In genomic region chr21:14071902-14072734, GRCh38 we compare ENCODE assay signal across 23 cellular contexts.
"Had no signal": no experiment of that assay in that cellular context is flagged by ENCODE, and none has a peak within 500 bp of the region (broad histone marks: within the 10 kb centered on the region; RNA-seq: fewer than 3 reads in every experiment).

No MANE protein-coding gene starts in this region.

- ATAC-seq: activated CD8-positive, alpha-beta T cell treated with anti-CD3 and anti-CD28 coated beads for 36 hours; activated naive CD4-positive, alpha-beta T cell treated with anti-CD3 and anti-CD28 coated beads, Interleukin-2, amount 50 U/mL, for 72 hours; activated naive CD8-positive, alpha-beta T cell treated with anti-CD3 and anti-CD28 coated beads, Interleukin-2, amount 50 U/mL, for 24 hours; activated T-cell treated with anti-CD3 and anti-CD28 coated beads, Interleukin-2, amount 50 U/mL, for 4 hours; body of pancreas; T-helper 17 cell had no signal

- H3K9me3 Mint-ChIP-seq: activated B cell treated with CpG ODN at 0.5 μM for 24 hours had no signal

- H3K4me1 Mint-ChIP-seq: activated naive CD8-positive, alpha-beta T cell treated with anti-CD3 and anti-CD28 coated beads, Interleukin-2, amount 50 U/mL, for 24 hours; T-helper 17 cell had no signal

- H3K4me3 Mint-ChIP-seq: activated B cell treated with CpG ODN at 0.5 μM for 24 hours; activated CD8-positive, alpha-beta T cell treated with anti-CD3 and anti-CD28 coated beads for 36 hours; activated naive CD8-positive, alpha-beta T cell treated with anti-CD3 and anti-CD28 coated beads, Interleukin-2, amount 50 U/mL, for 24 hours; activated T-cell treated with anti-CD3 and anti-CD28 coated beads, Interleukin-2, amount 50 U/mL, for 4 hours; T-helper 17 cell had no signal

- H3K27me3 Mint-ChIP-seq: activated B cell treated with CpG ODN at 0.5 μM for 24 hours; activated CD8-positive, alpha-beta T cell treated with anti-CD3 and anti-CD28 coated beads for 36 hours; activated naive CD8-positive, alpha-beta T cell treated with anti-CD3 and anti-CD28 coated beads, Interleukin-2, amount 50 U/mL, for 24 hours; T-helper 17 cell had no signal

- DNase-seq: activated B cell treated with CpG ODN at 0.5 μM for 24 hours; activated CD4-positive, alpha-beta T cell treated with anti-CD3 and anti-CD28 coated beads for 1 hour; activated CD4-positive, alpha-beta T cell treated with anti-CD3 and anti-CD28 coated beads, Interleukin-2, amount 50 U/mL, for 1 hour; activated CD8-positive, alpha-beta T cell treated with anti-CD3 and anti-CD28 coated beads for 36 hours; activated effector memory CD4-positive, alpha-beta T cell treated with anti-CD3 and anti-CD28 coated beads, Interleukin-2, amount 50 U/mL, for 16 hours; activated naive CD4-positive, alpha-beta T cell treated with Interleukin-2 at 50 U/mL for 16 hours; activated naive CD8-positive, alpha-beta T cell treated with anti-CD3 and anti-CD28 coated beads, Interleukin-2, amount 50 U/mL, for 24 hours; activated T-cell treated with anti-CD3 and anti-CD28 coated beads, Interleukin-2, amount 50 U/mL, for 4 hours; amniotic stem cell; central memory CD4-positive, alpha-beta T cell; MM.1S; NCI-H1105 treated with DMSO at 0.1 percent for 48 hours; NCI-H1436 treated with DMSO at 0.1 percent for 48 hours; NCI-H187; NCI-H2081 treated with DMSO at 0.1 percent for 48 hours; NCI-H446; NCI-H524; PC-9; SIG-M5; T-helper 17 cell; T1000 had no signal

- H3K27ac Mint-ChIP-seq: activated B cell treated with CpG ODN at 0.5 μM for 24 hours; activated CD8-positive, alpha-beta T cell treated with anti-CD3 and anti-CD28 coated beads for 36 hours; activated naive CD4-positive, alpha-beta T cell treated with anti-CD3 and anti-CD28 coated beads, Interleukin-2, amount 50 U/mL, for 72 hours; activated naive CD8-positive, alpha-beta T cell treated with anti-CD3 and anti-CD28 coated beads, Interleukin-2, amount 50 U/mL, for 24 hours; T-helper 17 cell had no signal
